Comparison of ENCODE assay signal across 1 cellular context in genomic region chr14:52069617-52070431, GRCh38.
TF ChIP-seq lines count a peak whose summit lies in the region.

No MANE protein-coding gene starts in this region.

TF ChIP-seq in HEK293, 187 proteins besides CTCF, POLR2A, EP300 and RAD21 (continued from another document):
- TF ChIP-seq ZNF398 (tag by site-specific recombination; IDR thresholded peaks at IDR 0.05) (peak; percentile 61), RBAK (tag by site-specific recombination; IDR thresholded peaks at IDR 0.05) (no peak), ZNF335 (tag by site-specific recombination; conservative IDR thresholded peaks at IDR 0.05) (peak; percentile 66; the same call in 1 of the 2 replicates), ZNF600 (tag by site-specific recombination; IDR thresholded peaks at IDR 0.05) (0 out of 2 replicates have a peak, but pooled peaks have one; percentile 32), ZBTB20 (tag by site-specific recombination; IDR thresholded peaks at IDR 0.05) (peak; percentile 67), GLIS1 (tag by site-specific recombination; IDR thresholded peaks at IDR 0.05) (peak; percentile 67), ZNF175 (tag by site-specific recombination; IDR thresholded peaks at IDR 0.05) (no peak), IKZF3 (tag by site-specific recombination; IDR thresholded peaks at IDR 0.05) (peak; percentile 44; the same call in 1 of the 2 replicates), ZFHX2 (tag by site-specific recombination; conservative IDR thresholded peaks at IDR 0.05) (peak; percentile 38; the same call in 1 of the 2 replicates)
